Comparison of ENCODE assay signal across 1 cellular context in genomic region chr6:139369568-139370046, GRCh38.
TF ChIP-seq lines count a peak whose summit lies in the region.

No MANE protein-coding gene starts in this region.

TF ChIP-seq in K562, 482 proteins besides CTCF, POLR2A, EP300 and RAD21 (continued from another document):
- no peak for TF ChIP-seq ATF3 (IDR thresholded peaks at IDR 0.05)
- TF ChIP-seq ATF3 (CRISPR knock-in tag; conservative IDR thresholded peaks at IDR 0.05) = no peak
- TF ChIP-seq ARID3A (IDR thresholded peaks at IDR 0.05; ENCODE audit: borderline replicate concordance, low read depth, low read length) = peak; percentile 83
- no peak for TF ChIP-seq POU5F1 (IDR thresholded peaks at IDR 0.05; ENCODE audit: borderline replicate concordance, low read depth, low read length, partially characterized antibody)
- no peak for TF ChIP-seq ZNF696 (CRISPR knock-in tag; conservative IDR thresholded peaks at IDR 0.05)
- TF ChIP-seq HDAC3 (IDR thresholded peaks at IDR 0.05; ENCODE audit: borderline replicate concordance, partially characterized antibody) = no peak
- no peak for TF ChIP-seq SETDB1 (IDR thresholded peaks at IDR 0.05; ENCODE audit: low read length)
- no peak for TF ChIP-seq CREB1 (IDR thresholded peaks at IDR 0.05)
- TF ChIP-seq CREB1 (CRISPR knock-in tag; IDR thresholded peaks at IDR 0.05) = no peak
- no peak for TF ChIP-seq MXD1 (CRISPR knock-in tag; IDR thresholded peaks at IDR 0.05; ENCODE audit: borderline replicate concordance, poor library complexity, severe bottlenecking)
- no peak for TF ChIP-seq ZNF146 (CRISPR knock-in tag; IDR thresholded peaks at IDR 0.05; ENCODE audit: unreplicated experiment)
- 0 out of 2 replicates have a peak, but pooled peaks have one; percentile 12 for TF ChIP-seq ZBTB26 (CRISPR knock-in tag; IDR thresholded peaks at IDR 0.05)
- no peak for TF ChIP-seq ERF (CRISPR knock-in tag; IDR thresholded peaks at IDR 0.05)
- no peak; a peak in 1 of 4 replicates for TF ChIP-seq NONO (IDR thresholded peaks at IDR 0.05; ENCODE audit: low read depth in 2 of 2, low read length in 1 of 2)
- TF ChIP-seq ZBTB9 (CRISPR knock-in tag; IDR thresholded peaks at IDR 0.05) = no peak; the same call in 1 of the 2 replicates
- no peak for TF ChIP-seq HNRNPL (IDR thresholded peaks at IDR 0.05; ENCODE audit: low read depth, low read length)
- no peak for TF ChIP-seq OTX1 (CRISPR knock-in tag; IDR thresholded peaks at IDR 0.05)
- TF ChIP-seq RFX5 (IDR thresholded peaks at IDR 0.05; ENCODE audit: low read depth, low read length) = no peak
- no peak for TF ChIP-seq PHTF2 (CRISPR knock-in tag; IDR thresholded peaks at IDR 0.05)
- peak; percentile 48; the same call in 1 of the 2 replicates for TF ChIP-seq ZNF766 (CRISPR knock-in tag; conservative IDR thresholded peaks at IDR 0.05)
- TF ChIP-seq ZNF143 (CRISPR knock-in tag; IDR thresholded peaks at IDR 0.05) = no peak
- TF ChIP-seq MIER1 (IDR thresholded peaks at IDR 0.05; ENCODE audit: low read depth) = no peak
- no peak for TF ChIP-seq RNF219 (CRISPR knock-in tag; IDR thresholded peaks at IDR 0.05)
- TF ChIP-seq DPF2 (IDR thresholded peaks at IDR 0.05) = peak; percentile 33; the same call in 1 of the 2 replicates
- no peak for TF ChIP-seq PYGO2 (tag; IDR thresholded peaks at IDR 0.05)
- TF ChIP-seq ZNF134 (CRISPR knock-in tag; conservative IDR thresholded peaks at IDR 0.05) = no peak
- no peak for TF ChIP-seq ZNF165 (CRISPR knock-in tag; IDR thresholded peaks at IDR 0.05; ENCODE audit: borderline replicate concordance)
- TF ChIP-seq CXXC5 (CRISPR knock-in tag; IDR thresholded peaks at IDR 0.05) = peak; percentile 51
- peak; percentile 6; the same call in 1 of the 2 replicates for TF ChIP-seq STAG1 (CRISPR knock-in tag; IDR thresholded peaks at IDR 0.05; ENCODE audit: borderline replicate concordance)
- TF ChIP-seq GMEB1 (CRISPR knock-in tag; IDR thresholded peaks at IDR 0.05) = no peak
- TF ChIP-seq IFI16 (CRISPR knock-in tag; IDR thresholded peaks at IDR 0.05) = no peak
- no peak for TF ChIP-seq RNF2 (IDR thresholded peaks at IDR 0.05)
- no peak for TF ChIP-seq BHLHE40 (IDR thresholded peaks at IDR 0.05; ENCODE audit: low read length)
- peak; percentile 58; the same call in 1 of the 2 replicates for TF ChIP-seq FOXJ2 (tag; IDR thresholded peaks at IDR 0.05)
- no peak for TF ChIP-seq ZFP30 (CRISPR knock-in tag; IDR thresholded peaks at IDR 0.05; ENCODE audit: borderline replicate concordance)
- no peak for TF ChIP-seq NR0B1 (IDR thresholded peaks at IDR 0.05; ENCODE audit: partially characterized antibody)
- TF ChIP-seq DNMT1 (IDR thresholded peaks at IDR 0.05) = 0 out of 2 replicates have a peak, but pooled peaks have one; percentile 41
- TF ChIP-seq GATAD2A (IDR thresholded peaks at IDR 0.05) = no peak
- peak; percentile 40; the same call in 1 of the 2 replicates for TF ChIP-seq ZBTB17 (CRISPR knock-in tag; IDR thresholded peaks at IDR 0.05)
- no peak for TF ChIP-seq AFF4 (CRISPR knock-in tag; IDR thresholded peaks at IDR 0.05)
- TF ChIP-seq ZMIZ1 (IDR thresholded peaks at IDR 0.05; ENCODE audit: low read depth in 2 of 2, low read length in 2 of 2) = no peak
- no peak for TF ChIP-seq NFXL1 (CRISPR knock-in tag; IDR thresholded peaks at IDR 0.05)
